23 cellular contexts compared by ENCODE assay signal in genomic region chr7:138388673-138389491, GRCh38.
DNase-seq lines count a peak whose midpoint lies in the region; ATAC-seq, FAIRE-seq and TF ChIP-seq lines count a peak whose summit lies in the region.
"Had no signal": no experiment of that assay in that cellular context is flagged by ENCODE, and none has a peak within 500 bp of the region (broad histone marks: within the 10 kb centered on the region; RNA-seq: fewer than 3 reads in every experiment).

No MANE protein-coding gene starts in this region.

- H2AK5ac ChIP-seq in mesendoderm (ENCODE audit: low read length), result no peak overlapping the region

- TF ChIP-seq POLR2A in A549 (IDR thresholded peaks at IDR 0.05; ENCODE audit: low read length), result no peak

- H3K4me2 ChIP-seq in A549, result no peak overlapping the region
- no peak overlapping the region for H3K4me2 ChIP-seq in mesendoderm (ENCODE audit: low read length)
- H3K4me2 ChIP-seq: BLaER1, neural progenitor cell had no signal

- no peak overlapping the region for H3K56ac ChIP-seq in mesendoderm (ENCODE audit: low read length)

- H3K79me1 ChIP-seq in mesendoderm (ENCODE audit: low read length), result no peaks in the 10 kb centered on the region

- POLR2A ChIA-PET in A549 (lab: Yijun Ruan, JAX), result no interaction called here

- H3K4me3 ChIP-seq in A549, result no peak overlapping the region
- no peak overlapping the region for H3K4me3 ChIP-seq in bronchial epithelial cell (ENCODE audit: low read depth, low read length)
- H3K4me3 ChIP-seq in liver (ENCODE audit: low read depth in 1 of 3, low read length in 3 of 3), result no peak overlapping the region
- no peak overlapping the region for H3K4me3 ChIP-seq in lower lobe of right lung
- H3K4me3 ChIP-seq in mesendoderm (ENCODE audit: low read length), result no peak overlapping the region
- H3K4me3 ChIP-seq: BLaER1, MG63, neural progenitor cell had no signal

- H3K36me3 ChIP-seq in bronchial epithelial cell (ENCODE audit: control insufficient read depth, insufficient read depth, low read length), result no peaks in the 10 kb centered on the region
- no peaks in the 10 kb centered on the region for H3K36me3 ChIP-seq in liver (ENCODE audit: control insufficient read depth in 4 of 4, insufficient read depth in 3 of 4, low read depth in 1 of 4, low read length in 3 of 4)
- no peaks in the 10 kb centered on the region for H3K36me3 ChIP-seq in lower lobe of right lung
- no peaks in the 10 kb centered on the region for H3K36me3 ChIP-seq in mesendoderm (ENCODE audit: control insufficient read depth, insufficient read depth, low read length)
- H3K36me3 ChIP-seq: BLaER1, MG63, neural progenitor cell had no signal

- H4K5ac ChIP-seq in mesendoderm (ENCODE audit: low read length), result no peak overlapping the region

- H3K23ac ChIP-seq in mesendoderm (ENCODE audit: low read length), result no peak overlapping the region

- no peak for TF ChIP-seq CTCF in A549 (IDR thresholded peaks at IDR 0.05)
- no peak for TF ChIP-seq CTCF in bronchial epithelial cell (IDR thresholded peaks at IDR 0.05; ENCODE audit: insufficient read depth, low read length, severe bottlenecking)
- no peak for TF ChIP-seq CTCF in liver (IDR thresholded peaks at IDR 0.05; ENCODE audit: low read depth, low read length, missing input control)
- TF ChIP-seq CTCF in lower lobe of right lung (IDR thresholded peaks at IDR 0.05), result no peak

- H3K79me2 ChIP-seq in mesendoderm (ENCODE audit: control insufficient read depth, insufficient read depth, low read length), result no peaks in the 10 kb centered on the region

- H3K27me3 ChIP-seq in bronchial epithelial cell (ENCODE audit: control insufficient read depth, insufficient read depth, low read length) (no peaks in the 10 kb centered on the region), liver (ENCODE audit: control insufficient read depth in 4 of 4, insufficient read depth in 4 of 4, low read length in 3 of 4) (no peaks in the 10 kb centered on the region), lower lobe of right lung (ENCODE audit: low read depth) (no peaks in the 10 kb centered on the region), mesendoderm (ENCODE audit: insufficient read depth, low read length, poor library complexity) (no peaks in the 10 kb centered on the region)
- H3K27me3 ChIP-seq: BLaER1, MG63, neural progenitor cell had no signal

- H3K9ac ChIP-seq in liver (ENCODE audit: low read depth in 1 of 2, low read length in 2 of 2) (no peak overlapping the region), mesendoderm (ENCODE audit: low read length) (no peak overlapping the region)
- H3K9ac ChIP-seq: BLaER1, neural progenitor cell had no signal

- peak overlapping the region; percentile 14 to 74; a peak in 3 of 6 replicates for H3K27ac ChIP-seq in A549
- H3K27ac ChIP-seq in liver (ENCODE audit: low read depth in 1 of 2, low read length in 2 of 2), result peak overlapping the region in 1 of 2 donors; percentile 20
- H3K27ac ChIP-seq in lower lobe of right lung, result no peak overlapping the region
- H3K27ac ChIP-seq in mesendoderm (ENCODE audit: low read depth, low read length), result no peak overlapping the region
- H3K27ac ChIP-seq: BLaER1, neural progenitor cell had no signal

- no peak overlapping the region for H4K8ac ChIP-seq in mesendoderm (ENCODE audit: low read depth, low read length)

- H3K18ac ChIP-seq in mesendoderm (ENCODE audit: low read length), result no peak overlapping the region

- H2BK120ac ChIP-seq in mesendoderm (ENCODE audit: low read depth, low read length), result no peak overlapping the region

- peak; percentile 75 to 78 for ATAC-seq in A549
- ATAC-seq in GM21619 (IDR thresholded peaks at IDR 0.05; ENCODE audit: unreplicated experiment), result no peak
- ATAC-seq in lower lobe of right lung, result no peak

- no peak for FAIRE-seq in A549 (lab: Jason Lieb, UNC)
- FAIRE-seq in bronchial epithelial cell (lab: Jason Lieb, UNC), result no peak
- FAIRE-seq: D721Med, GM19239, TTC549 had no signal

- TF ChIP-seq RAD21 in A549 (conservative IDR thresholded peaks at IDR 0.05 in 1 of 2, IDR thresholded peaks at IDR 0.05 in 1 of 2) (no peak), liver (IDR thresholded peaks at IDR 0.05) (no peak)

- DNase-seq in A549 (ENCODE audit: low read depth in 1 of 2, low spot score in 1 of 2) (peak; percentile 27 to 62), NCI-H226 (peak; percentile 41), bronchial epithelial cell (ENCODE audit: low read depth) (peak; percentile 70), lower lobe of right lung (no peak), mesendoderm (no peak)
- no peak for DNase-seq in activated effector memory CD4-positive, alpha-beta T cell treated with anti-CD3 and anti-CD28 coated beads, Interleukin-2, amount 50 U/mL, for 16 hours
- DNase-seq: activated CD4-positive, alpha-beta T cell treated with anti-CD3 and anti-CD28 coated beads, Interleukin-2, amount 50 U/mL, for 1 hour; activated naive CD4-positive, alpha-beta T cell treated with Interleukin-2 at 50 U/mL for 16 hours; anterior cingulate cortex; GF-D8; GOT3; hippocampal formation; islet precursor cell; MG63; NCI-H146; stimulated activated CD8-positive, alpha-beta memory T cell treated with anti-CD3 and anti-CD28 coated beads, Interleukin-4, amount 100 ng/mL, for 48 hours had no signal

- H2BK15ac ChIP-seq in mesendoderm (replicated peaks; ENCODE audit: low read depth), result no peak overlapping the region

- no peak overlapping the region for H2BK5ac ChIP-seq in mesendoderm (ENCODE audit: low read length)

- intact Hi-C loops in lower lobe of right lung (cut with DNase I), result no loop called here

- peak; percentile 21 to 46; a peak in 2 of 5 replicates for TF ChIP-seq EP300 in A549 (IDR thresholded peaks at IDR 0.05)

- WGBS in A549 (ENCODE audit: missing lambda C conversion rate), result 0% methylated on average over 1 of the region's 1 CpG
- WGBS in liver, result 12% methylated on average over 1 of the region's 1 CpG
- no CpG with 5 or more reads among the region's 1 CpG for WGBS in mesendoderm (ENCODE audit: extremely low coverage, insufficient coverage, low lambda C conversion rate)

- CTCF ChIA-PET in A549 (lab: Yijun Ruan, JAX), result no interaction called here

- no peaks in the 10 kb centered on the region for H3K4me1 ChIP-seq in A549
- H3K4me1 ChIP-seq in liver (ENCODE audit: control insufficient read depth in 4 of 4, insufficient read depth in 4 of 4, low read length in 3 of 4), result peaks cover 0 to 16% (median 2%) of the 10 kb centered on the region in 4 donors
- H3K4me1 ChIP-seq in lower lobe of right lung, result no peaks in the 10 kb centered on the region
- no peaks in the 10 kb centered on the region for H3K4me1 ChIP-seq in mesendoderm (ENCODE audit: control insufficient read depth, low read depth, low read length)
- H3K4me1 ChIP-seq: neural progenitor cell had no signal

- H3K9me3 ChIP-seq in A549 (peaks cover 8% of the 10 kb centered on the region; the same call in 2 of the 3 replicates), liver (ENCODE audit: control insufficient read depth in 4 of 4, low read length in 3 of 4) (no peaks in the 10 kb centered on the region), lower lobe of right lung (no peaks in the 10 kb centered on the region)
- H3K9me3 ChIP-seq: MG63 had no signal

- H3K4ac ChIP-seq in mesendoderm (ENCODE audit: low read depth, low read length), result no peak overlapping the region

TF ChIP-seq in A549, 52 proteins besides CTCF, POLR2A, EP300 and RAD21 (continues in another document):
- TF ChIP-seq FOSB (CRISPR knock-in tag; IDR thresholded peaks at IDR 0.05) (no peak), E2F6 (IDR thresholded peaks at IDR 0.05; ENCODE audit: borderline replicate concordance, low read depth) (no peak), GATA3 (IDR thresholded peaks at IDR 0.05; ENCODE audit: borderline replicate concordance) (peak; percentile 81), CHD2 (IDR thresholded peaks at IDR 0.05; ENCODE audit: low read length, partially characterized antibody) (no peak), USF2 (IDR thresholded peaks at IDR 0.05) (no peak), JUN (IDR thresholded peaks at IDR 0.05) (0 out of 5 replicates have a peak, but pooled peaks of 1 of the 2 experiments have one; percentile 29), HOXB5 (CRISPR knock-in tag; IDR thresholded peaks at IDR 0.05) (no peak), CBX8 (IDR thresholded peaks at IDR 0.05) (no peak)

TF ChIP-seq in liver, 16 proteins besides CTCF, POLR2A, EP300 and RAD21:
- TF ChIP-seq JUND (IDR thresholded peaks at IDR 0.05) (peak; percentile 19 to 63), HNF4A (conservative IDR thresholded peaks at IDR 0.05) (peak; percentile 46 to 56), ZBTB33 (IDR thresholded peaks at IDR 0.05) (no peak), NR2F2 (IDR thresholded peaks at IDR 0.05) (no peak), RXRA (IDR thresholded peaks at IDR 0.05) (peak in 1 of 2 donors; percentile 36), YY1 (IDR thresholded peaks at IDR 0.05) (peak; percentile 44)

Comparison
In these comparisons a context has a peak if more than half of its experiments do, and no peak if none do; other contexts are left out.
1. ATAC-seq: peak in A549 (2 of 2); none in GM21619 (single experiment) and lower lobe of right lung (0 of 2).
2. DNase-seq: peak in A549 (2 of 2), NCI-H226 (single experiment) and bronchial epithelial cell (single experiment); none in activated effector memory CD4-positive, alpha-beta T cell treated with anti-CD3 and anti-CD28 coated beads, Interleukin-2, amount 50 U/mL, for 16 hours (single experiment), lower lobe of right lung (single experiment) and mesendoderm (single experiment).
3. H3K27ac ChIP-seq: peak in A549 (2 of 2); none in lower lobe of right lung (single experiment) and mesendoderm (single experiment).